20 cellular contexts compared by ENCODE assay signal in the genomic region with DNA sequence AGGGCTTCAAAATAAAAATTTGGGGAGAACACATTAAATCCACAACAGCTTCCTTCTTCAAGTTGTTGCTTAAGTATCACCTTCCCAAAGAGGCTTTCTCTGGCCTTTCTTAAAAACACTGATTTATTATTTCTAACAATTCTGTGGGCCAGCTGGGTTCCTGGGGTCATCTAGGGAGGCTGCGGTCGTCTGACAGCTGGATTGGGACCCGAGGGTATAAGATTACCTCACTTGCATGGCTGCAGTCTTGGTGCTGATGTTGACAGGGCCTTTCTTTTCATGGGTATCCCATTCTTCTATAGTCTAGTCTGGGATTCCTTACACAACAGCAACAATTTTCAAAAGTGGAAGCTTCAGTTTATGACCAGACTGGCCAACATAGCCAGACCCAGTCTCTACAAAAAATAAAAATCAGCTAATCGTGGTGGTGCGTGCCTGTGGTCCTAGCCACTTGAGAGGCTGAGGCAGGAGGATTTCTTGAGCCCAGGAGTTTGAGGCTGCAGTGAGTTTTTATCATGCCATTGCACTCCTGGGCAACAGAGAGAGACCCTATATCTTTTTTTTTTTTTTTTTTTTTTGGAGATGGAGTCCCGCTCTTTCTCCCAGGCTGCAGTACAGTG. TPM values are rescaled to one million over a fixed set of nuclear protein-coding genes. Genes with fewer than 3 reads are reported as not detected.
DNase-seq lines count a peak whose midpoint lies in the region; ATAC-seq, FAIRE-seq and TF ChIP-seq lines count a peak whose summit lies in the region.
"Had no signal": no experiment of that assay in that cellular context is flagged by ENCODE, and none has a peak within 500 bp of the region (broad histone marks: within the 10 kb centered on the region; RNA-seq: fewer than 3 reads in every experiment).

No MANE protein-coding gene starts in this region.

- POLR2A ChIA-PET in K562 (lab: Yijun Ruan, JAX), result interaction anchor here (0.6 to 0.7 kb wide), 3 partner anchors 13 to 57 kb away, joined by 3 to 4 read pairs (median 3); no protein-coding TSS in a partner anchor
- POLR2A ChIA-PET in naive thymus-derived CD8-positive, alpha-beta T cell (lab: Charles Lee), result interaction anchor here (0.7 kb wide), 1 partner anchor 113 kb away, joined by 5 read pairs; no protein-coding TSS in a partner anchor

- no peaks in the 10 kb centered on the region for H3K36me3 Mint-ChIP-seq in nephron progenitor cell (ENCODE audit: low read depth)
- no peaks in the 10 kb centered on the region for H3K36me3 Mint-ChIP-seq in naive thymus-derived CD8-positive, alpha-beta T cell
- H3K36me3 Mint-ChIP-seq: CD4-positive, CD25-positive, alpha-beta regulatory T cell; CD8-positive, alpha-beta T cell had no signal

- no peak for TF ChIP-seq RAD21 in K562 (CRISPR knock-in tag; conservative IDR thresholded peaks at IDR 0.05 in 1 of 2, IDR thresholded peaks at IDR 0.05 in 1 of 2)

- H3K4me2 ChIP-seq in Karpas-422 (ENCODE audit: low read depth, low read length, poor library complexity, severe bottlenecking) (no peak overlapping the region), K562 (ENCODE audit: insufficient read depth, low read length) (no peak overlapping the region), mesendoderm (ENCODE audit: low read length) (no peak overlapping the region)
- H3K4me2 ChIP-seq: BLaER1 had no signal

- no peaks in the 10 kb centered on the region for H3K9me1 ChIP-seq in K562 (ENCODE audit: control insufficient read depth, insufficient read depth, low read length)

- peaks cover 4% of the 10 kb centered on the region for H3K9me3 Mint-ChIP-seq in nephron progenitor cell
- H3K9me3 Mint-ChIP-seq in naive thymus-derived CD8-positive, alpha-beta T cell, result peaks cover 0 to 2% (median 0%) of the 10 kb centered on the region in 9 donors
- H3K9me3 Mint-ChIP-seq: CD8-positive, alpha-beta T cell had no signal

- H4K20me1 ChIP-seq in Karpas-422 (ENCODE audit: insufficient read depth, low read depth, low read length) (no peaks in the 10 kb centered on the region), K562 (replicated peaks; ENCODE audit: control insufficient read depth, insufficient read depth, low read length) (no peaks in the 10 kb centered on the region)
- H4K20me1 ChIP-seq: BLaER1 had no signal

- TF ChIP-seq POLR2A in K562 (conservative IDR thresholded peaks at IDR 0.05) (no peak), uterus (IDR thresholded peaks at IDR 0.05) (no peak)

- no peak for DNase-seq in Karpas-422
- no peak for DNase-seq in K562 (ENCODE audit: extremely low read depth in 1 of 4, low spot score in 3 of 4)
- DNase-seq in nephron progenitor cell, result peak; percentile 8
- DNase-seq in uterus, result no peak
- no peak for DNase-seq in naive thymus-derived CD8-positive, alpha-beta T cell
- DNase-seq in mesendoderm, result no peak
- DNase-seq: Caco-2; CD4-positive, CD25-positive, alpha-beta regulatory T cell; CD8-positive, alpha-beta T cell; DMS153; DND-41; GM23248; H7; HCEC 1CT had no signal

- no peak for FAIRE-seq in K562 (lab: Jason Lieb, UNC)
- FAIRE-seq: GM12892, H1 had no signal

- no peak overlapping the region for H3K4me3 Mint-ChIP-seq in nephron progenitor cell
- H3K4me3 Mint-ChIP-seq in naive thymus-derived CD8-positive, alpha-beta T cell, result no peak overlapping the region
- H3K4me3 Mint-ChIP-seq: B cell; CD4-positive, CD25-positive, alpha-beta regulatory T cell; CD8-positive, alpha-beta T cell had no signal

- no peak overlapping the region for H2BK5ac ChIP-seq in mesendoderm (ENCODE audit: low read length)

- H3K36me3 ChIP-seq in Karpas-422 (ENCODE audit: insufficient read depth, low read length) (no peaks in the 10 kb centered on the region), K562 (ENCODE audit: control insufficient read depth, insufficient read depth, low read length) (no peaks in the 10 kb centered on the region), uterus (no peaks in the 10 kb centered on the region), mesendoderm (ENCODE audit: control insufficient read depth, insufficient read depth, low read length) (no peaks in the 10 kb centered on the region)
- H3K36me3 ChIP-seq: BLaER1 had no signal

- no peak for ATAC-seq in K562
- ATAC-seq in naive thymus-derived CD8-positive, alpha-beta T cell, result no peak
- ATAC-seq in HG02759 (IDR thresholded peaks at IDR 0.05; ENCODE audit: unreplicated experiment), result no peak
- ATAC-seq: CD8-positive, alpha-beta T cell had no signal

- H3K27me3 Mint-ChIP-seq in nephron progenitor cell (ENCODE audit: low read depth, poor library complexity), result no peaks in the 10 kb centered on the region
- no peaks in the 10 kb centered on the region for H3K27me3 Mint-ChIP-seq in naive thymus-derived CD8-positive, alpha-beta T cell
- H3K27me3 Mint-ChIP-seq: B cell; CD4-positive, CD25-positive, alpha-beta regulatory T cell had no signal

- H3K9me3 ChIP-seq in Karpas-422 (ENCODE audit: low read length), result no peaks in the 10 kb centered on the region
- H3K9me3 ChIP-seq in K562 (replicated peaks; ENCODE audit: control insufficient read depth, insufficient read depth, low read depth, low read length), result no peaks in the 10 kb centered on the region
- no peaks in the 10 kb centered on the region for H3K9me3 ChIP-seq in uterus
- H3K9me3 ChIP-seq: BLaER1, Caco-2 had no signal

- no peak overlapping the region for H4K5ac ChIP-seq in mesendoderm (ENCODE audit: low read length)

- no peaks in the 10 kb centered on the region for H3K27me3 ChIP-seq in Karpas-422 (ENCODE audit: low read length)
- no peaks in the 10 kb centered on the region for H3K27me3 ChIP-seq in K562 (ENCODE audit: control insufficient read depth in 2 of 2, insufficient read depth in 2 of 2, low read length in 2 of 2)
- no peaks in the 10 kb centered on the region for H3K27me3 ChIP-seq in uterus
- H3K27me3 ChIP-seq in mesendoderm (ENCODE audit: insufficient read depth, low read length, poor library complexity), result no peaks in the 10 kb centered on the region
- H3K27me3 ChIP-seq: BLaER1 had no signal

- TF ChIP-seq CTCF in K562 (IDR thresholded peaks at IDR 0.05 in 2 of 3, conservative IDR thresholded peaks at IDR 0.05 in 1 of 3; ENCODE audit: insufficient read depth in 2 of 3, low read depth in 1 of 3, low read length in 3 of 3) (no peak), nephron progenitor cell (IDR thresholded peaks at IDR 0.05) (no peak), uterus (IDR thresholded peaks at IDR 0.05) (no peak)

- H2AFZ ChIP-seq in Karpas-422 (ENCODE audit: low read length) (no peak overlapping the region), K562 (ENCODE audit: low read depth, low read length) (0 out of 2 replicates have a peak overlapping the region, but pooled peaks have one; percentile 8)
- H2AFZ ChIP-seq: GM23248 had no signal

- H3K56ac ChIP-seq in mesendoderm (ENCODE audit: low read length), result no peak overlapping the region

- peak overlapping the region; percentile 16; the same call in 1 of the 2 replicates for H3K27ac ChIP-seq in Karpas-422 (ENCODE audit: low read length)
- H3K27ac ChIP-seq in K562 (ENCODE audit: extremely low read depth, low read depth, low read length), result no peak overlapping the region
- H3K27ac ChIP-seq in uterus, result no peak overlapping the region
- H3K27ac ChIP-seq in mesendoderm (ENCODE audit: low read depth, low read length), result no peak overlapping the region
- H3K27ac ChIP-seq: BLaER1, C4-2B, GM23248 had no signal

- H4K8ac ChIP-seq in mesendoderm (ENCODE audit: low read depth, low read length), result no peak overlapping the region

- in situ Hi-C loops in K562 (cut with MboI), result no loop called here

- no peaks in the 10 kb centered on the region for H3K79me1 ChIP-seq in mesendoderm (ENCODE audit: low read length)

- H3K4me3 ChIP-seq in Karpas-422 (ENCODE audit: low read length), result no peak overlapping the region
- no peak overlapping the region for H3K4me3 ChIP-seq in K562
- no peak overlapping the region for H3K4me3 ChIP-seq in uterus
- no peak overlapping the region for H3K4me3 ChIP-seq in mesendoderm (ENCODE audit: low read length)
- H3K4me3 ChIP-seq: BLaER1, GM23248 had no signal

- H3K18ac ChIP-seq in mesendoderm (ENCODE audit: low read length), result no peak overlapping the region

- H3K9ac ChIP-seq in Karpas-422 (ENCODE audit: low read length) (no peak overlapping the region), K562 (ENCODE audit: insufficient read depth in 1 of 2, low read depth in 2 of 2, low read length in 2 of 2) (no peak overlapping the region), mesendoderm (ENCODE audit: low read length) (no peak overlapping the region)
- H3K9ac ChIP-seq: BLaER1, GM23248 had no signal

- BruUV-seq in K562 (replicated peaks; lab: Mats Ljungman, UMichigan), result no TSS peak

- 68% methylated on average over 5 of the region's 6 CpGs for WGBS in K562 (ENCODE audit: insufficient coverage, low coverage, missing lambda C conversion rate)
- no CpG with 5 or more reads among the region's 6 CpGs for WGBS in mesendoderm (ENCODE audit: extremely low coverage, insufficient coverage, low lambda C conversion rate)

- no peak overlapping the region for H2BK15ac ChIP-seq in mesendoderm (replicated peaks; ENCODE audit: low read depth)

- no peak for TF ChIP-seq EP300 in K562 (IDR thresholded peaks at IDR 0.05; ENCODE audit: low read length)

- H2AK5ac ChIP-seq in mesendoderm (ENCODE audit: low read length), result no peak overlapping the region

- H2BK120ac ChIP-seq in mesendoderm (ENCODE audit: low read depth, low read length), result no peak overlapping the region

- no peak overlapping the region for H3K23ac ChIP-seq in mesendoderm (ENCODE audit: low read length)

- intact Hi-C loops in K562 (cut with micrococcal nuclease), result no loop called here
- intact Hi-C loops in uterus (cut with DNase I; ENCODE audit: low total_unique reads), result no loop called here

- H3K79me2 ChIP-seq in Karpas-422 (ENCODE audit: low read length) (no peaks in the 10 kb centered on the region), K562 (ENCODE audit: control insufficient read depth, insufficient read depth, low read length) (no peaks in the 10 kb centered on the region), mesendoderm (ENCODE audit: control insufficient read depth, insufficient read depth, low read length) (no peaks in the 10 kb centered on the region)

- H3K4ac ChIP-seq in mesendoderm (ENCODE audit: low read depth, low read length), result no peak overlapping the region

- peak overlapping the region; percentile 13 for H3K27ac Mint-ChIP-seq in nephron progenitor cell
- no peak overlapping the region for H3K27ac Mint-ChIP-seq in naive thymus-derived CD8-positive, alpha-beta T cell
- H3K27ac Mint-ChIP-seq: B cell; CD4-positive, CD25-positive, alpha-beta regulatory T cell; CD8-positive, alpha-beta T cell had no signal

- peaks cover 65% of the 10 kb centered on the region for H3K4me1 Mint-ChIP-seq in nephron progenitor cell
- peaks cover 1 to 6% (median 2%) of the 10 kb centered on the region in 4 donors for H3K4me1 Mint-ChIP-seq in naive thymus-derived CD8-positive, alpha-beta T cell

- CTCF ChIA-PET in K562 (lab: Yijun Ruan, JAX; ENCODE audit: low intra/inter-chr PET ratio), result no interaction called here

- H3K4me1 ChIP-seq in Karpas-422 (ENCODE audit: low read length) (peaks cover 72% of the 10 kb centered on the region), K562 (replicated peaks in 1 of 2; ENCODE audit: control insufficient read depth in 2 of 2, insufficient read depth in 2 of 2, low read length in 2 of 2) (peaks cover 4 to 50% of the 10 kb centered on the region in 2 experiments; a peak in 4 of 5 replicates), uterus (no peaks in the 10 kb centered on the region), mesendoderm (ENCODE audit: control insufficient read depth, low read depth, low read length) (no peaks in the 10 kb centered on the region)

- H3K9me2 ChIP-seq in Karpas-422 (replicated peaks; ENCODE audit: insufficient read depth, low read length), result no peaks in the 10 kb centered on the region

RNA-seq across cellular contexts. Expression of a gene that starts 46.1 kb away (rescaled TPM):
- total RNA-seq in Karpas-422 (2014; rRNA removed; shearing (Covaris generic); ENCODE audit: low replicate concordance), result 10.0 and 14.7 TPM in 2 replicates
- 16.4 and 77.7 TPM in 2 replicates for total RNA-seq in K562 (2011; cell fraction: chromatin; rRNA removed; ENCODE audit: low replicate concordance)
- 11.0 and 16.2 TPM in 2 replicates for total RNA-seq in K562 (2011; cell fraction: nucleolus; rRNA removed)
- total RNA-seq in K562 (2011; cell fraction: nucleoplasm; rRNA removed), result 31.3 and 61.9 TPM in 2 replicates
- total RNA-seq in K562 (2014; rRNA removed), result 7.2 and 9.2 TPM in 2 replicates
- 20.1 and 24.4 TPM in 2 replicates for total RNA-seq in K562 (2014; rRNA removed; fragmentation: Illumina TruSeq; extraction: Trizol)
- total RNA-seq in K562 (2015; rRNA removed; fragmentation: Illumina TruSeq; extraction: Trizol), result 17.1 and 19.4 TPM in 2 replicates
- 17.6 and 23.5 TPM in 2 replicates for total RNA-seq in K562 (2021)
- polyA plus RNA-seq in K562 (2011; rRNA removed), result 29.5 and 30.6 TPM in 2 replicates
- polyA plus RNA-seq in K562 (2011; cell fraction: cytosol; rRNA removed), result 10.0 and 21.1 TPM in 2 replicates
- polyA plus RNA-seq in K562 (2011; cell fraction: nucleus; rRNA removed), result 27.1 and 38.8 TPM in 2 replicates
- 13.6 and 33.7 TPM in 2 replicates for polyA plus RNA-seq in K562 (2012)
- 26.8 and 33.2 TPM in 2 replicates for polyA plus RNA-seq in K562 (2014; fragmentation: Illumina TruSeq; extraction: Trizol)
- polyA plus RNA-seq in K562 (2014; fragmentation: Nextera tagmentation; extraction: Ambion mirVana), result 1 to 10 TPM; 7.3 to 7.7 TPM
- 30.4 and 31.6 TPM in 2 replicates for polyA plus RNA-seq in K562 (2014; rRNA removed)
- polyA minus RNA-seq in K562 (2011; rRNA and poly(A)+ RNA removed), result 44.2 and 52.3 TPM in 2 replicates
- polyA minus RNA-seq in K562 (2011; cell fraction: cytosol; rRNA and poly(A)+ RNA removed), result 11.2 and 14.7 TPM in 2 replicates
- 63.7 and 116 TPM in 2 replicates for polyA minus RNA-seq in K562 (2011; cell fraction: nucleus; rRNA and poly(A)+ RNA removed)
- 10 to 100 TPM in 3 of 4 donors, 1 to 10 TPM in 1; 6.7 to 43.3 (median 24.1) TPM for total RNA-seq in uterus
- 10 to 100 TPM; 26.5 to 27.3 TPM for total RNA-seq in naive thymus-derived CD8-positive, alpha-beta T cell
- polyA plus RNA-seq in naive thymus-derived CD8-positive, alpha-beta T cell, result 1 to 10 TPM; 4.3 to 6.0 (median 5.1) TPM
- 38.4 TPM for polyA plus RNA-seq in mesendoderm (2013, experiment 1 of 2)
- 37.5 TPM for polyA plus RNA-seq in mesendoderm (2013, experiment 2 of 2)
